In genomic region chr2:26273501-26273900, GRCh38 we compare ENCODE assay signal across 13 cellular contexts. TPM values are rescaled to one million over a fixed set of nuclear protein-coding genes. Genes with fewer than 3 reads are reported as not detected.
DNase-seq lines count a peak whose midpoint lies in the region; ATAC-seq and TF ChIP-seq lines count a peak whose summit lies in the region.
"Had no signal": no experiment of that assay in that cellular context is flagged by ENCODE, and none has a peak within 500 bp of the region (broad histone marks: within the 10 kb centered on the region; RNA-seq: fewer than 3 reads in every experiment).

No MANE protein-coding gene starts in this region.

- no peak for TF ChIP-seq CTCF in AG10803 (conservative IDR thresholded peaks at IDR 0.05; ENCODE audit: low read length)
- no peak for TF ChIP-seq CTCF in Peyer's patch (IDR thresholded peaks at IDR 0.05)
- no peak for TF ChIP-seq CTCF in fibroblast of mammary gland (conservative IDR thresholded peaks at IDR 0.05; ENCODE audit: control insufficient read depth, insufficient read depth, low read depth, low read length)

- H3K9me3 ChIP-seq in Peyer's patch, result no peaks in the 10 kb centered on the region
- H3K9me3 ChIP-seq: BE2C had no signal

- peaks cover 0 to 12% (median 0%) of the 10 kb centered on the region in 3 donors for H3K36me3 ChIP-seq in Peyer's patch

- intact Hi-C loops in sciatic nerve (cut with DNase I), result no loop called here

- H3K4me3 Mint-ChIP-seq in activated T-cell treated with anti-CD3 and anti-CD28 coated beads, Interleukin-2, amount 50 U/mL, for 24 hours, result no peak overlapping the region
- H3K4me3 Mint-ChIP-seq: activated CD4-positive, alpha-beta T cell treated with anti-CD3 and anti-CD28 coated beads, Interleukin-2, amount 10 ng/mL, durations not matched to agents 7 days and 5 days; dendritic cell treated with granulocyte-macrophage colony-stimulating factor and Interleukin-4, amounts not matched to agents 40 ng/mL and 50 ng/mL, for 4 days had no signal

- H3K4me1 ChIP-seq in Peyer's patch, result peaks cover 0 to 16% (median 3%) of the 10 kb centered on the region in 4 donors

- H3K36me3 Mint-ChIP-seq in activated T-cell treated with anti-CD3 and anti-CD28 coated beads, Interleukin-2, amount 50 U/mL, for 24 hours (ENCODE audit: low read depth), result peaks cover 70% of the 10 kb centered on the region

- H3K27me3 Mint-ChIP-seq in activated T-cell treated with anti-CD3 and anti-CD28 coated beads, Interleukin-2, amount 50 U/mL, for 24 hours, result no peaks in the 10 kb centered on the region
- H3K27me3 Mint-ChIP-seq: activated CD4-positive, alpha-beta T cell treated with anti-CD3 and anti-CD28 coated beads, Interleukin-2, amount 10 ng/mL, durations not matched to agents 7 days and 5 days; dendritic cell treated with granulocyte-macrophage colony-stimulating factor and Interleukin-4, amounts not matched to agents 40 ng/mL and 50 ng/mL, for 4 days had no signal

- DNase-seq in AG10803 (ENCODE audit: low read depth), result peak; percentile 69
- DNase-seq in Peyer's patch, result no peak
- peak; percentile 4 for DNase-seq in fibroblast of mammary gland (ENCODE audit: low read depth)
- no peak for DNase-seq in sciatic nerve (ENCODE audit: low spot score)
- DNase-seq in NCI-H2081 treated with DMSO at 0.1 percent for 48 hours (lab: John Stamatoyannopoulos, UW), result no peak
- no peak for DNase-seq in activated T-cell treated with anti-CD3 and anti-CD28 coated beads, Interleukin-2, amount 50 U/mL, for 24 hours
- no peak for DNase-seq in globus pallidus (ENCODE audit: low spot score)
- DNase-seq: activated CD4-positive, alpha-beta T cell treated with anti-CD3 and anti-CD28 coated beads, Interleukin-2, amount 10 ng/mL, durations not matched to agents 7 days and 5 days; activated naive CD4-positive, alpha-beta T cell; BE2C; NCI-H510A had no signal

- H3K27me3 ChIP-seq in Peyer's patch, result no peaks in the 10 kb centered on the region
- H3K27me3 ChIP-seq: BE2C had no signal

- TF ChIP-seq POLR2A in Peyer's patch (IDR thresholded peaks at IDR 0.05), result no peak

- peak overlapping the region in 3 of 4 donors; percentile 48 to 86 (median 73) for H3K27ac ChIP-seq in Peyer's patch

- no peak overlapping the region for H3K27ac Mint-ChIP-seq in activated T-cell treated with anti-CD3 and anti-CD28 coated beads, Interleukin-2, amount 50 U/mL, for 24 hours
- H3K27ac Mint-ChIP-seq: activated CD4-positive, alpha-beta T cell treated with anti-CD3 and anti-CD28 coated beads, Interleukin-2, amount 10 ng/mL, durations not matched to agents 7 days and 5 days; dendritic cell treated with granulocyte-macrophage colony-stimulating factor and Interleukin-4, amounts not matched to agents 40 ng/mL and 50 ng/mL, for 4 days had no signal

- H3K4me3 ChIP-seq in AG10803 (ENCODE audit: low read length), result no peak overlapping the region
- H3K4me3 ChIP-seq in Peyer's patch, result no peak overlapping the region
- H3K4me3 ChIP-seq in fibroblast of mammary gland (ENCODE audit: control insufficient read depth, low read depth, low read length), result no peak overlapping the region

- no peaks in the 10 kb centered on the region for H3K9me3 Mint-ChIP-seq in activated T-cell treated with anti-CD3 and anti-CD28 coated beads, Interleukin-2, amount 50 U/mL, for 24 hours
- H3K9me3 Mint-ChIP-seq: activated CD4-positive, alpha-beta T cell treated with anti-CD3 and anti-CD28 coated beads, Interleukin-2, amount 10 ng/mL, durations not matched to agents 7 days and 5 days; dendritic cell treated with granulocyte-macrophage colony-stimulating factor and Interleukin-4, amounts not matched to agents 40 ng/mL and 50 ng/mL, for 4 days had no signal

- ATAC-seq in sciatic nerve, result peak; percentile 53
- no peak for ATAC-seq in GM21723 (IDR thresholded peaks at IDR 0.05; ENCODE audit: unreplicated experiment)

- peaks cover 17% of the 10 kb centered on the region for H3K4me1 Mint-ChIP-seq in activated T-cell treated with anti-CD3 and anti-CD28 coated beads, Interleukin-2, amount 50 U/mL, for 24 hours (ENCODE audit: low read depth)

RNA-seq across cellular contexts. Expression of gene HADHB, which starts 28.8 kb away (rescaled TPM):
- total RNA-seq in Peyer's patch (100 to 1,000 TPM; 120 to 413 (median 251) TPM), sciatic nerve (85.6 TPM)

RNA-seq across cellular contexts. Expression of gene HADHA, which starts 29.1 kb away (rescaled TPM):
- 100 to 1,000 TPM; 105 to 438 (median 267) TPM for total RNA-seq in Peyer's patch
- total RNA-seq in sciatic nerve, result 107 TPM

Comparison
In these comparisons a context has a peak if more than half of its experiments do, and no peak if none do; other contexts are left out.
1. DNase-seq: peak in AG10803 (single experiment) and fibroblast of mammary gland (single experiment); none in Peyer's patch (0 of 3), sciatic nerve (single experiment), NCI-H2081 treated with DMSO at 0.1 percent for 48 hours (single experiment), activated T-cell treated with anti-CD3 and anti-CD28 coated beads, Interleukin-2, amount 50 U/mL, for 24 hours (single experiment) and globus pallidus (single experiment).